ENCODE assay signal across 12 cellular contexts in genomic region chr19:38044267-38045111, GRCh38.
DNase-seq lines count a peak whose midpoint lies in the region; ATAC-seq and TF ChIP-seq lines count a peak whose summit lies in the region.
"Had no signal": no experiment of that assay in that cellular context is flagged by ENCODE, and none has a peak within 500 bp of the region (broad histone marks: within the 10 kb centered on the region; RNA-seq: fewer than 3 reads in every experiment).

No MANE protein-coding gene starts in this region.

- H3K9me3 ChIP-seq in Loucy (ENCODE audit: insufficient read depth, low read depth, low read length) = no peaks in the 10 kb centered on the region
- no peaks in the 10 kb centered on the region for H3K9me3 ChIP-seq in neural progenitor cell (ENCODE audit: low read depth)

- no peak overlapping the region for H3K4me3 Mint-ChIP-seq in neural progenitor cell
- H3K4me3 Mint-ChIP-seq: activated T-cell treated with anti-CD3 and anti-CD28 coated beads, Interleukin-2, amount 50 U/mL, for 4 hours had no signal

- no peaks in the 10 kb centered on the region for H3K36me3 ChIP-seq in Loucy (ENCODE audit: insufficient read depth, low read length)
- no peaks in the 10 kb centered on the region for H3K36me3 ChIP-seq in neural progenitor cell

- peaks cover 49% of the 10 kb centered on the region for H3K4me1 Mint-ChIP-seq in neural progenitor cell

- no peak overlapping the region for H3K4me2 ChIP-seq in Loucy (ENCODE audit: low read depth, low read length, poor library complexity, severe bottlenecking)
- no peak overlapping the region for H3K4me2 ChIP-seq in neural progenitor cell

- TF ChIP-seq CTCF in Loucy (conservative IDR thresholded peaks at IDR 0.05; ENCODE audit: low read length) = peak; percentile 49
- peak; percentile 5 for TF ChIP-seq CTCF in cardiac fibroblast (IDR thresholded peaks at IDR 0.05; ENCODE audit: low read depth, low read length)
- no peak for TF ChIP-seq CTCF in neural progenitor cell (IDR thresholded peaks at IDR 0.05)

- no peaks in the 10 kb centered on the region for H3K9me2 ChIP-seq in Loucy (replicated peaks; ENCODE audit: low read depth, low read length)

- H3K27me3 ChIP-seq in Loucy (ENCODE audit: insufficient read depth, low read length, poor library complexity, severe bottlenecking) (no peaks in the 10 kb centered on the region), neural progenitor cell (no peaks in the 10 kb centered on the region)
- H3K27me3 ChIP-seq: dorsolateral prefrontal cortex had no signal

- no peak overlapping the region for H3K4me3 ChIP-seq in Loucy (ENCODE audit: low read length, poor library complexity, severe bottlenecking)
- H3K4me3 ChIP-seq in cardiac fibroblast (replicated peaks in 1 of 2; ENCODE audit: low read depth in 2 of 2, low read length in 2 of 2) = no peak overlapping the region
- H3K4me3 ChIP-seq in neural progenitor cell = no peak overlapping the region
- H3K4me3 ChIP-seq: dorsolateral prefrontal cortex had no signal

- peaks cover 4% of the 10 kb centered on the region for H3K36me3 Mint-ChIP-seq in neural progenitor cell

- H4K20me1 ChIP-seq in Loucy (ENCODE audit: insufficient read depth, low read length, poor library complexity, severe bottlenecking) = no peaks in the 10 kb centered on the region
- peaks cover 47% of the 10 kb centered on the region for H4K20me1 ChIP-seq in neural progenitor cell (ENCODE audit: low read depth)

- H3K79me2 ChIP-seq in Loucy (ENCODE audit: insufficient read depth, low read length) (peaks cover 5% of the 10 kb centered on the region; the same call in 1 of the 2 replicates), neural progenitor cell (ENCODE audit: low read depth) (peaks cover 42% of the 10 kb centered on the region)

- H3K9ac ChIP-seq in Loucy (ENCODE audit: low read depth, low read length, poor library complexity, severe bottlenecking) (no peak overlapping the region), neural progenitor cell (no peak overlapping the region)

- peaks cover 5% of the 10 kb centered on the region for H3K9me3 Mint-ChIP-seq in neural progenitor cell

- H3K27me3 Mint-ChIP-seq in neural progenitor cell (ENCODE audit: insufficient read depth, low read depth) = peaks cover 4% of the 10 kb centered on the region

- H2AFZ ChIP-seq in Loucy (ENCODE audit: low read length) = no peak overlapping the region
- no peak overlapping the region for H2AFZ ChIP-seq in neural progenitor cell (replicated peaks)

- no peak overlapping the region for H3K27ac ChIP-seq in neural progenitor cell
- H3K27ac ChIP-seq: 22Rv1, dorsolateral prefrontal cortex had no signal

- ATAC-seq in HG03175 (IDR thresholded peaks at IDR 0.05; ENCODE audit: unreplicated experiment) = no peak
- ATAC-seq: activated T-cell treated with anti-CD3 and anti-CD28 coated beads, Interleukin-2, amount 50 U/mL, for 4 hours had no signal

- DNase-seq in DMS 273 (lab: John Stamatoyannopoulos, UW; ENCODE audit: unreplicated experiment) (peak; percentile 22), DMS 273 treated with DMSO at 0.1 percent for 48 hours (lab: John Stamatoyannopoulos, UW) (no peak), cardiac fibroblast (ENCODE audit: low read depth in 2 of 2) (peak; percentile 39 to 63), neural progenitor cell (ENCODE audit: low spot score) (no peak), epidermal melanocyte (ENCODE audit: insufficient read length, low spot score) (no peak), NCI-H1048 (lab: John Stamatoyannopoulos, UW) (no peak)
- DNase-seq: activated T-cell treated with anti-CD3 and anti-CD28 coated beads, Interleukin-2, amount 50 U/mL, for 4 hours; dorsolateral prefrontal cortex; kidney glomerular epithelial cell had no signal

- peak overlapping the region; percentile 53 for H3K27ac Mint-ChIP-seq in neural progenitor cell

- peaks cover 37% of the 10 kb centered on the region for H3K4me1 ChIP-seq in Loucy (ENCODE audit: insufficient read depth, low read length, poor library complexity, severe bottlenecking)
- peaks cover 36% of the 10 kb centered on the region for H3K4me1 ChIP-seq in neural progenitor cell

- H3F3A ChIP-seq in Loucy (ENCODE audit: low read depth) (no peaks in the 10 kb centered on the region), neural progenitor cell (ENCODE audit: low read depth) (peaks cover 24% of the 10 kb centered on the region)

Comparison
In these comparisons a context has a peak if more than half of its experiments do, and no peak if none do; other contexts are left out.
1. DNase-seq: peak in DMS 273 (single experiment) and cardiac fibroblast (2 of 2); none in DMS 273 treated with DMSO at 0.1 percent for 48 hours (single experiment), neural progenitor cell (single experiment), epidermal melanocyte (single experiment) and NCI-H1048 (single experiment).